Comparison of ENCODE assay signal across 8 cellular contexts in the genomic region with DNA sequence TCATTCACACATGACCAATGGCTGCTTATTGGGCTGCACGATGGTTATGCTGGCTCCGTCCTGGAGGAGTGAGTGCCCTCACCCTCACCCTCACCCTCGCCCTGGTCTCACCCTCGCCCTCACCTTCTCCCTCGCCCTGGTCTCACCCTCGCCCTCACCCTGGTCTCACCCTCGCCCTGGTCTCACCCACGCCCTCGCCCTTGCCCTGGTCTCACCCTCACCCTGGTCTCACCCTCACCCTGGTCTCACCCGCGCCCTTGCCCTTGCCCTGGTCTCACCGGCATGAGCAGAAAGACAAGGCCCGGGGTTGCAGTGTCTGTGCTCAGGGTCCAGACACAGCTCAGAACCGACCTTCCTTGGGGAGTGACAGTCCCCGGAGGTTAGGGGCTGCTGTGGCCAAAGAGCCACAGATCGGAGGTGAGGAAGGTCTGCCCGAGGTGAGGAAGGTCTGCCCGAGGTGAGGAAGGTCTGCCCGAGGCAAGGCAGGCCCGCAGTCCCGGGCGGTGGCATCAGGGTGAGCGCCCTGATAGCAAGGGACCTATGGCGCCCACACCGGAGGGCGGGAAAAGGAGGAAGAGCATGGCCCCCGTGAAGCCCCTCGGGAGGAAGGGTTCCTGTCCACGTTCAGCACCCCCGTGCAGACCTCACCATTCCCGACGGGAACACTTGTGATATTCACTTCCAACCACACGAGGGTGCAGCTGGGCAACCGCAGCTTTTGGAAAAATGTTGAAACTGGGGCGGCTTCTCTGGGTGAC.
A peak's percentile ranks its signal among the peaks of the same experiment; 100 is the strongest.
DNase-seq lines count a peak whose midpoint lies in the region; ATAC-seq and TF ChIP-seq lines count a peak whose summit lies in the region.

No MANE protein-coding gene starts in this region.

- no peak overlapping the region for H3K9ac ChIP-seq in Loucy (ENCODE audit: low read depth, low read length, poor library complexity, severe bottlenecking)

- H3K27ac Mint-ChIP-seq in chondrocyte (ENCODE audit: unreplicated experiment) = no peak overlapping the region

- H3K4me2 ChIP-seq in Loucy (ENCODE audit: low read depth, low read length, poor library complexity, severe bottlenecking) = no peak overlapping the region

- peaks cover 5% of the 10 kb centered on the region for H3K27me3 Mint-ChIP-seq in chondrocyte (ENCODE audit: low read depth)

- H3K79me2 ChIP-seq in Loucy (ENCODE audit: insufficient read depth, low read length) = no peaks in the 10 kb centered on the region

- H3K27ac ChIP-seq in right lobe of liver = no peak overlapping the region
- no peak overlapping the region for H3K27ac ChIP-seq in aorta (ENCODE audit: low read depth in 1 of 2, low read length in 2 of 2)

- DNase-seq in Ammon's horn (ENCODE audit: low spot score) = peak; percentile 80
- no peak for DNase-seq in chondrocyte (ENCODE audit: low spot score)
- DNase-seq in right lobe of liver = peak in 1 of 3 donors; percentile 63
- peak in 1 of 2 donors; percentile 63 for DNase-seq in aorta
- DNase-seq in erythroblast (lab: John Stamatoyannopoulos, UW) = no peak

- peaks cover 7% of the 10 kb centered on the region for H3K36me3 Mint-ChIP-seq in chondrocyte (ENCODE audit: low read depth)

- peaks cover 3% of the 10 kb centered on the region for H3K4me1 Mint-ChIP-seq in chondrocyte (ENCODE audit: low read depth)

- intact Hi-C loops in right lobe of liver (cut with DNase I) = loop anchor here (5.0 kb wide), 1 partner anchor 92 kb away; no protein-coding TSS in a partner anchor
- intact Hi-C loops in aorta (cut with DNase I) = loop anchor here in 1 of 2 donors (5.0 to 10.0 kb wide), 3 partner anchors 92 to 173 kb away; partner anchors contain the start of genes CUL4A, PCID2 and PROZ

- H3K9me3 Mint-ChIP-seq in chondrocyte (ENCODE audit: low read depth) = peaks cover 2% of the 10 kb centered on the region

- H3K9me2 ChIP-seq in Loucy (replicated peaks; ENCODE audit: low read depth, low read length) = no peaks in the 10 kb centered on the region

- H3K4me3 ChIP-seq in Loucy (ENCODE audit: low read length, poor library complexity, severe bottlenecking) = no peak overlapping the region
- H3K4me3 ChIP-seq in right lobe of liver = no peak overlapping the region
- no peak overlapping the region for H3K4me3 ChIP-seq in aorta (ENCODE audit: low read length in 2 of 2)

- H4K20me1 ChIP-seq in Loucy (ENCODE audit: insufficient read depth, low read length, poor library complexity, severe bottlenecking) = no peaks in the 10 kb centered on the region

- H3K36me3 ChIP-seq in Loucy (ENCODE audit: insufficient read depth, low read length) (no peaks in the 10 kb centered on the region), right lobe of liver (no peaks in the 10 kb centered on the region), aorta (ENCODE audit: control insufficient read depth in 1 of 2, insufficient read depth in 2 of 2, low read length in 1 of 2) (no peaks in the 10 kb centered on the region)

- H3K4me1 ChIP-seq in Loucy (ENCODE audit: insufficient read depth, low read length, poor library complexity, severe bottlenecking) = no peaks in the 10 kb centered on the region
- peaks cover 0 to 5% (median 0%) of the 10 kb centered on the region in 4 donors for H3K4me1 ChIP-seq in right lobe of liver
- H3K4me1 ChIP-seq in aorta (ENCODE audit: control insufficient read depth in 1 of 2, insufficient read depth in 2 of 2, low read length in 2 of 2) = no peaks in the 10 kb centered on the region

- TF ChIP-seq CTCF in Loucy (conservative IDR thresholded peaks at IDR 0.05; ENCODE audit: low read length) (peak; percentile 45), chondrocyte (IDR thresholded peaks at IDR 0.05) (peak; percentile 89), right lobe of liver (IDR thresholded peaks at IDR 0.05) (peak; percentile 68 to 76 (median 73))

- H2AFZ ChIP-seq in Loucy (ENCODE audit: low read length) = no peak overlapping the region

- H3K9me3 ChIP-seq in Loucy (ENCODE audit: insufficient read depth, low read depth, low read length) (no peaks in the 10 kb centered on the region), right lobe of liver (no peaks in the 10 kb centered on the region), aorta (ENCODE audit: control insufficient read depth, low read length) (no peaks in the 10 kb centered on the region)

- WGBS in right lobe of liver (ENCODE audit: insufficient coverage, low coverage, low lambda C conversion rate, missing lambda C conversion rate) = 62% methylated on average over 13 of the region's 35 CpGs
- WGBS in aorta, 2 donors = 59 to 60% methylated on average over 34 to 35 of the region's 35 CpGs

- ATAC-seq in right lobe of liver = peak; percentile 89 to 97 (median 95)
- ATAC-seq in aorta (ENCODE audit: low FRiP score) = peak; percentile 86
- ATAC-seq in GM19467 (IDR thresholded peaks at IDR 0.05; ENCODE audit: unreplicated experiment) = no peak
- ATAC-seq in HG03108 (IDR thresholded peaks at IDR 0.05; ENCODE audit: unreplicated experiment) = no peak

- H3K4me3 Mint-ChIP-seq in chondrocyte (ENCODE audit: unreplicated experiment) = no peak overlapping the region

- H3F3A ChIP-seq in Loucy (ENCODE audit: low read depth) = no peaks in the 10 kb centered on the region

- TF ChIP-seq POLR2A in right lobe of liver (IDR thresholded peaks at IDR 0.05) (no peak), erythroblast (IDR thresholded peaks at IDR 0.05; ENCODE audit: low read length) (no peak)

- H3K27me3 ChIP-seq in Loucy (ENCODE audit: insufficient read depth, low read length, poor library complexity, severe bottlenecking) (no peaks in the 10 kb centered on the region), right lobe of liver (no peaks in the 10 kb centered on the region), aorta (ENCODE audit: control insufficient read depth in 1 of 2, insufficient read depth in 2 of 2, low read length in 1 of 2) (no peaks in the 10 kb centered on the region)

Comparison
In these comparisons a context has a peak if more than half of its experiments do, and no peak if none do; other contexts are left out.
1. ATAC-seq: peak in right lobe of liver (4 of 4) and aorta (single experiment); none in GM19467 (single experiment) and HG03108 (single experiment).
2. Peak in every context shown above with its lines, with median percentiles within 50 percentile points of each other: CTCF ChIP-seq.